In genomic region chr15:83044156-83044555, GRCh38 we compare ENCODE assay signal across 40 cellular contexts.
"Had no signal": no experiment of that assay in that cellular context is flagged by ENCODE, and none has a peak within 500 bp of the region (broad histone marks: within the 10 kb centered on the region; RNA-seq: fewer than 3 reads in every experiment).

No MANE protein-coding gene starts in this region.

- H3K4me3 Mint-ChIP-seq: activated naive CD4-positive, alpha-beta T cell treated with anti-CD3 and anti-CD28 coated beads for 36 hours; activated naive CD4-positive, alpha-beta T cell treated with anti-CD3 and anti-CD28 coated beads, Interleukin-2, amount 10 ng/mL, durations not matched to agents 7 days and 5 days; activated naive CD4-positive, alpha-beta T cell treated with anti-CD3 and anti-CD28 coated beads, Interleukin-2, amount 50 U/mL, for 24 hours; activated naive CD8-positive, alpha-beta T cell; activated naive CD8-positive, alpha-beta T cell treated with anti-CD3 and anti-CD28 coated beads for 36 hours; activated naive CD8-positive, alpha-beta T cell treated with anti-CD3 and anti-CD28 coated beads, Interleukin-2, amount 10 ng/mL, durations not matched to agents 7 days and 5 days; activated naive CD8-positive, alpha-beta T cell treated with anti-CD3 and anti-CD28 coated beads, Interleukin-2, amount 50 U/mL, for 24 hours; activated T-cell treated with anti-CD3 and anti-CD28 coated beads, Interleukin-2, amount 50 U/mL, for 24 hours; activated T-cell treated with anti-CD3 and anti-CD28 coated beads, Interleukin-2, amount 50 U/mL, for 4 hours; activated T-cell treated with anti-CD3 and anti-CD28 coated beads, Interleukin-2, amount 50 U/mL, for 72 hours; activated T-helper 1 cell treated with anti-CD3 and anti-CD28 coated beads, Interleukin-12 subunit alpha, Interleukin-12 subunit beta, Interleukin-2, Interleukin-4 antibody, amounts not matched to agents 30 ng/mL and 10 ng/mL and 1 ng/mL, durations not matched to agents 14 hours and 24 hours and 36 hours; activated T-helper 17 cell treated with anti-CD3 and anti-CD28 coated beads, Interleukin-2, amount 50 U/mL, for 72 hours; brain; central memory CD8-positive, alpha-beta T cell had no signal

- H3K4me3 ChIP-seq: adrenal gland, ascending aorta, body of pancreas, breast epithelium, cardiac muscle cell had no signal

- H3K27me3 Mint-ChIP-seq: activated naive CD4-positive, alpha-beta T cell treated with anti-CD3 and anti-CD28 coated beads, Interleukin-2, amount 10 ng/mL, durations not matched to agents 7 days and 5 days; activated naive CD4-positive, alpha-beta T cell treated with anti-CD3 and anti-CD28 coated beads, Interleukin-2, amount 50 U/mL, for 24 hours; activated naive CD8-positive, alpha-beta T cell; activated naive CD8-positive, alpha-beta T cell treated with anti-CD3 and anti-CD28 coated beads for 36 hours; activated naive CD8-positive, alpha-beta T cell treated with anti-CD3 and anti-CD28 coated beads, Interleukin-2, amount 10 ng/mL, durations not matched to agents 7 days and 5 days; activated naive CD8-positive, alpha-beta T cell treated with anti-CD3 and anti-CD28 coated beads, Interleukin-2, amount 50 U/mL, for 24 hours; activated T-cell treated with anti-CD3 and anti-CD28 coated beads, Interleukin-2, amount 50 U/mL, for 24 hours; activated T-helper 17 cell treated with anti-CD3 and anti-CD28 coated beads, Interleukin-2, amount 50 U/mL, for 72 hours; brain; central memory CD8-positive, alpha-beta T cell had no signal

- H3K27me3 ChIP-seq: adrenal gland, ascending aorta, body of pancreas, brain microvascular endothelial cell, breast epithelium, cardiac muscle cell had no signal

- DNase-seq: activated effector memory CD4-positive, alpha-beta T cell treated with anti-CD3 and anti-CD28 coated beads, Interleukin-2, amount 50 U/mL, for 16 hours; activated effector memory CD4-positive, alpha-beta T cell treated with Interleukin-2 at 50 U/mL for 16 hours; activated gamma-delta T cell; activated gamma-delta T cell treated with Interleukin-2 at 50 U/mL for 16 hours; activated naive CD4-positive, alpha-beta T cell; activated naive CD4-positive, alpha-beta T cell treated with anti-CD3 and anti-CD28 coated beads for 36 hours; activated naive CD4-positive, alpha-beta T cell treated with anti-CD3 and anti-CD28 coated beads, Interleukin-2, amount 10 ng/mL, durations not matched to agents 7 days and 5 days; activated naive CD4-positive, alpha-beta T cell treated with anti-CD3 and anti-CD28 coated beads, Interleukin-2, amount 50 U/mL, for 16 hours; activated naive CD4-positive, alpha-beta T cell treated with Interleukin-2 at 50 U/mL for 16 hours; activated naive CD8-positive, alpha-beta T cell treated with anti-CD3 and anti-CD28 coated beads for 36 hours; activated naive CD8-positive, alpha-beta T cell treated with anti-CD3 and anti-CD28 coated beads, Interleukin-2, amount 10 ng/mL, durations not matched to agents 7 days and 5 days; activated naive CD8-positive, alpha-beta T cell treated with anti-CD3 and anti-CD28 coated beads, Interleukin-2, amount 50 U/mL, for 24 hours; activated T-cell treated with anti-CD3 and anti-CD28 coated beads, Interleukin-2, amount 50 U/mL, for 24 hours; activated T-cell treated with anti-CD3 and anti-CD28 coated beads, Interleukin-2, amount 50 U/mL, for 4 hours; activated T-cell treated with anti-CD3 and anti-CD28 coated beads, Interleukin-2, amount 50 U/mL, for 48 hours; activated T-cell treated with anti-CD3 and anti-CD28 coated beads, Interleukin-2, amount 50 U/mL, for 72 hours; adrenal gland; amniotic stem cell; amygdala; anterior cingulate cortex; aorta; body of pancreas; brain microvascular endothelial cell; caudate nucleus; central memory CD4-positive, alpha-beta T cell; cerebellar nuclear complex had no signal

- H3K9me3 Mint-ChIP-seq: activated naive CD4-positive, alpha-beta T cell treated with anti-CD3 and anti-CD28 coated beads for 36 hours; activated naive CD4-positive, alpha-beta T cell treated with anti-CD3 and anti-CD28 coated beads, Interleukin-2, amount 10 ng/mL, durations not matched to agents 7 days and 5 days; activated naive CD4-positive, alpha-beta T cell treated with anti-CD3 and anti-CD28 coated beads, Interleukin-2, amount 50 U/mL, for 24 hours; activated naive CD4-positive, alpha-beta T cell treated with anti-CD3 and anti-CD28 coated beads, Interleukin-2, amount 50 U/mL, for 72 hours; activated naive CD8-positive, alpha-beta T cell treated with anti-CD3 and anti-CD28 coated beads for 36 hours; activated naive CD8-positive, alpha-beta T cell treated with anti-CD3 and anti-CD28 coated beads, Interleukin-2, amount 10 ng/mL, durations not matched to agents 7 days and 5 days; activated naive CD8-positive, alpha-beta T cell treated with anti-CD3 and anti-CD28 coated beads, Interleukin-2, amount 50 U/mL, for 24 hours; activated T-cell treated with anti-CD3 and anti-CD28 coated beads, Interleukin-2, amount 50 U/mL, for 24 hours; activated T-cell treated with anti-CD3 and anti-CD28 coated beads, Interleukin-2, amount 50 U/mL, for 4 hours; activated T-cell treated with anti-CD3 and anti-CD28 coated beads, Interleukin-2, amount 50 U/mL, for 72 hours; activated T-helper 1 cell treated with anti-CD3 and anti-CD28 coated beads, Interleukin-12 subunit alpha, Interleukin-12 subunit beta, Interleukin-2, Interleukin-4 antibody, amounts not matched to agents 30 ng/mL and 10 ng/mL and 1 ng/mL, durations not matched to agents 14 hours and 24 hours and 36 hours; activated T-helper 17 cell treated with anti-CD3 and anti-CD28 coated beads, Interleukin-2, amount 50 U/mL, for 72 hours; activated T-helper 2 cell treated with anti-CD3 and anti-CD28 coated beads, Interferon-gamma antibody, Interleukin-2, Interleukin-4, amounts not matched to agents 10 μg/mL and 5 μg/mL and 100 μg/mL, durations not matched to agents 14 hours and 24 hours and 36 hours; central memory CD8-positive, alpha-beta T cell had no signal

- ATAC-seq: activated naive CD4-positive, alpha-beta T cell treated with anti-CD3 and anti-CD28 coated beads, Interleukin-2, amount 50 U/mL, for 72 hours; activated naive CD8-positive, alpha-beta T cell treated with anti-CD3 and anti-CD28 coated beads, Interleukin-2, amount 50 U/mL, for 24 hours; activated T-cell treated with anti-CD3 and anti-CD28 coated beads, Interleukin-2, amount 50 U/mL, for 4 hours; activated T-cell treated with anti-CD3 and anti-CD28 coated beads, Interleukin-2, amount 50 U/mL, for 72 hours; activated T-helper 17 cell treated with anti-CD3 and anti-CD28 coated beads, Interleukin-2, amount 50 U/mL, for 72 hours; body of pancreas had no signal

- H3K9me3 ChIP-seq: adrenal gland, ascending aorta, body of pancreas, breast epithelium had no signal

- H3K36me3 ChIP-seq: breast epithelium had no signal

- H3K4me1 ChIP-seq: adrenal gland, body of pancreas, breast epithelium had no signal

- H3K27ac Mint-ChIP-seq: activated naive CD4-positive, alpha-beta T cell treated with anti-CD3 and anti-CD28 coated beads for 36 hours; activated naive CD4-positive, alpha-beta T cell treated with anti-CD3 and anti-CD28 coated beads, Interleukin-2, amount 10 ng/mL, durations not matched to agents 7 days and 5 days; activated naive CD8-positive, alpha-beta T cell; activated naive CD8-positive, alpha-beta T cell treated with anti-CD3 and anti-CD28 coated beads for 36 hours; activated naive CD8-positive, alpha-beta T cell treated with anti-CD3 and anti-CD28 coated beads, Interleukin-2, amount 10 ng/mL, durations not matched to agents 7 days and 5 days; activated naive CD8-positive, alpha-beta T cell treated with anti-CD3 and anti-CD28 coated beads, Interleukin-2, amount 50 U/mL, for 24 hours; activated T-cell treated with anti-CD3 and anti-CD28 coated beads, Interleukin-2, amount 50 U/mL, for 24 hours; activated T-cell treated with anti-CD3 and anti-CD28 coated beads, Interleukin-2, amount 50 U/mL, for 72 hours; activated T-helper 1 cell treated with anti-CD3 and anti-CD28 coated beads, Interleukin-12 subunit alpha, Interleukin-12 subunit beta, Interleukin-2, Interleukin-4 antibody, amounts not matched to agents 30 ng/mL and 10 ng/mL and 1 ng/mL, durations not matched to agents 14 hours and 24 hours and 36 hours; activated T-helper 2 cell treated with anti-CD3 and anti-CD28 coated beads, Interferon-gamma antibody, Interleukin-2, Interleukin-4, amounts not matched to agents 10 μg/mL and 5 μg/mL and 100 μg/mL, durations not matched to agents 14 hours and 24 hours and 36 hours had no signal

- FAIRE-seq: astrocyte, bronchial epithelial cell, colon had no signal

- H3K27ac ChIP-seq: adrenal gland, ascending aorta, body of pancreas, brain microvascular endothelial cell, breast epithelium, cardiac muscle cell had no signal
